ENCODE assay signal across 8 cellular contexts in the genomic region with DNA sequence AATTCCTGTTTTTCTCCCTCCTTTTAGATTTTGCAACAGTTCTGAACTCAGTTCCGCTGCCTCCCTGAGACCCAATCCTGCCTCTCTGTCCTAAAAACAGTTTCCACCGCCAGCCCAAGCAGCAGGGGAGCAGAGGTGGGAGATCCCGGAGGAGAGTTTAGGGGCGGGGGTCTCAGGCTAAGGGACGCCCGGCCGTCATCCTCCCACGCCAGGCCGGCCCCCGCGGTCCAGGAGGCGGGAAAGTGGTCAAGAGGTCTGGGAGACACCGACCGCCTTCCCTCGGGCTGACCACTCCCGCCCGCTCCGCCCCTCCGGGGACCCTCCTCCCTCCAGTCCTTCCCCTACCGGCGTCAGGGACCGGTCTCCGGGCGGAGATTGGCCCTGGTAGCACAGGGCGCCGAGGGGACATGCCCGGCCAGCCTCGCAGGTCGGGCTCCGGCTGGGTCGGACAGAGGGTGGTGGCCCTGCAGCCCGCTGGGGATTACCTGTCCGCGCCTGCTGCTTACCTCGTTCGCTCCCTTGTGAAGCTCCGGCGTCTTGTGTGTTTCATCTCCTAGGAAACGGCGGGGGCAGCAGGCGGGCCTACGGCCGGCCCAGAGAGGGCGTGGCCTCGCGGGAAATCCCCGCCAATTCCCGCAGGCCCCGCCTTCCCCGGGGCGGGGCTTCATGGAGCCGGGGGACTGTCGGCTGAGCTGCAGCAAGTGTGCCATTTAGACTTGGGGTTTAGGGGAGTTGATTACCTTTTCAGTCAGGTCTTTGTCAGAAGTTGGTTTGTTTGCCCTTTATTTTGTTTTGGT. TPM values are rescaled to one million over a fixed set of nuclear protein-coding genes. Genes with fewer than 3 reads are reported as not detected.
DNase-seq lines count a peak whose midpoint lies in the region; ATAC-seq and TF ChIP-seq lines count a peak whose summit lies in the region.

A gene with protein sequence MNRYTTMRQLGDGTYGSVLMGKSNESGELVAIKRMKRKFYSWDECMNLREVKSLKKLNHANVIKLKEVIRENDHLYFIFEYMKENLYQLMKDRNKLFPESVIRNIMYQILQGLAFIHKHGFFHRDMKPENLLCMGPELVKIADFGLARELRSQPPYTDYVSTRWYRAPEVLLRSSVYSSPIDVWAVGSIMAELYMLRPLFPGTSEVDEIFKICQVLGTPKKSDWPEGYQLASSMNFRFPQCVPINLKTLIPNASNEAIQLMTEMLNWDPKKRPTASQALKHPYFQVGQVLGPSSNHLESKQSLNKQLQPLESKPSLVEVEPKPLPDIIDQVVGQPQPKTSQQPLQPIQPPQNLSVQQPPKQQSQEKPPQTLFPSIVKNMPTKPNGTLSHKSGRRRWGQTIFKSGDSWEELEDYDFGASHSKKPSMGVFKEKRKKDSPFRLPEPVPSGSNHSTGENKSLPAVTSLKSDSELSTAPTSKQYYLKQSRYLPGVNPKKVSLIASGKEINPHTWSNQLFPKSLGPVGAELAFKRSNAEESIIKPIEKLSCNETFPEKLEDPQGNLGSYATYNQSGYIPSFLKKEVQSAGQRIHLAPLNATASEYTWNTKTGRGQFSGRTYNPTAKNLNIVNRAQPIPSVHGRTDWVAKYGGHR (minus strand): TSS at position 543 of the 797 bp plus-strand sequence. CDS start 7,891 bp downstream, outside the sequence.

- H3K27me3 Mint-ChIP-seq in CD14-positive monocyte (ENCODE audit: low read depth in 3 of 3), result peaks cover 46 to 64% (median 48%) of the 10 kb centered on the region in 3 donors
- peaks cover 40% of the 10 kb centered on the region for H3K27me3 Mint-ChIP-seq in activated CD4-positive, alpha-beta memory T cell treated with anti-CD3 and anti-CD28 coated beads for 36 hours

- ATAC-seq in GM19395 (IDR thresholded peaks at IDR 0.05; ENCODE audit: unreplicated experiment) (peak; percentile 80), HG03521 (IDR thresholded peaks at IDR 0.05; ENCODE audit: unreplicated experiment) (peak; percentile 75), lung (ENCODE audit: insufficient read depth, low FRiP score) (peak; percentile 97)

- POLR2A ChIA-PET in activated CD4-positive, alpha-beta memory T cell treated with anti-CD3 and anti-CD28 coated beads for 36 hours (lab: Charles Lee), result interaction anchor here (0.7 to 1.0 kb wide), 3 partner anchors 90 to 258 kb away, joined by 3 to 4 read pairs (median 4); a partner anchor contains a TSS

- intact Hi-C loops in CD14-positive monocyte (cut with micrococcal nuclease), result no loop called here
- intact Hi-C loops in activated CD4-positive, alpha-beta memory T cell treated with anti-CD3 and anti-CD28 coated beads for 36 hours (cut with micrococcal nuclease), result loop anchor here (1.0 to 5.0 kb wide), 12 partner anchors 49 to 1173 kb away; a partner anchor contains a TSS

- TF ChIP-seq CTCF in CD14-positive monocyte (IDR thresholded peaks at IDR 0.05) (no peak), lung (IDR thresholded peaks at IDR 0.05; ENCODE audit: control extremely low read depth, extremely low read depth) (no peak)

- H3K9me3 Mint-ChIP-seq in CD14-positive monocyte, result peaks cover 0 to 20% (median 6%) of the 10 kb centered on the region in 7 donors
- H3K9me3 Mint-ChIP-seq in activated CD4-positive, alpha-beta memory T cell treated with anti-CD3 and anti-CD28 coated beads for 36 hours, result peaks cover 8% of the 10 kb centered on the region

- H3K27ac ChIP-seq in ectodermal cell (ENCODE audit: insufficient read depth, low read depth, low read length, poor library complexity, severe bottlenecking) (peak within 1 kb of the TSS; percentile 98), lung (ENCODE audit: low read depth in 1 of 2, low read length in 1 of 2) (peak within 1 kb of the TSS in 1 of 2 donors; percentile 96)

- H3K9me3 ChIP-seq in ectodermal cell (ENCODE audit: control insufficient read depth, low read length) (no peaks in the 10 kb centered on the region), lung (ENCODE audit: control insufficient read depth in 2 of 2, insufficient read depth in 1 of 2, low read length in 1 of 2) (no peaks in the 10 kb centered on the region)

- WGBS in ectodermal cell, 2 experiments, result 0% methylated on average over 53 of the region's 53 CpGs
- WGBS in lung, 2 donors, result 0% methylated on average over 43 to 53 of the region's 53 CpGs

- peaks cover 11% of the 10 kb centered on the region for H3K4me1 ChIP-seq in ectodermal cell (ENCODE audit: control insufficient read depth, insufficient read depth, low read length)
- H3K4me1 ChIP-seq in lung (ENCODE audit: control insufficient read depth in 2 of 2, insufficient read depth in 2 of 2, low read length in 2 of 2), result peaks cover 2 to 3% of the 10 kb centered on the region in 2 donors

- peak within 1 kb of the TSS; percentile 71 for H3K4me3 ChIP-seq in ectodermal cell (ENCODE audit: insufficient read depth, low read depth, low read length)
- H3K4me3 ChIP-seq in lung, result peak within 1 kb of the TSS; percentile 76

- peak within 1 kb of the TSS; percentile 83 to 94 for H3K4me3 Mint-ChIP-seq in CD14-positive monocyte
- peak within 1 kb of the TSS; percentile 73 for H3K4me3 Mint-ChIP-seq in activated CD4-positive, alpha-beta memory T cell treated with anti-CD3 and anti-CD28 coated beads for 36 hours

- CTCF ChIA-PET in activated CD4-positive, alpha-beta memory T cell treated with anti-CD3 and anti-CD28 coated beads for 36 hours (lab: Charles Lee), result interaction anchor here (0.9 to 1.2 kb wide), 2 partner anchors 232 to 360 kb away, joined by 3 read pairs; no protein-coding TSS in a partner anchor

- H3K27ac Mint-ChIP-seq in CD14-positive monocyte, result peak within 1 kb of the TSS; percentile 92 to 98 (median 94)
- H3K27ac Mint-ChIP-seq in activated CD4-positive, alpha-beta memory T cell treated with anti-CD3 and anti-CD28 coated beads for 36 hours, result peak within 1 kb of the TSS; percentile 98

- H3K27me3 ChIP-seq in ectodermal cell (ENCODE audit: control insufficient read depth, insufficient read depth, low read length, poor library complexity, severe bottlenecking) (peaks cover 9% of the 10 kb centered on the region), lung (ENCODE audit: control insufficient read depth, insufficient read depth) (no peaks in the 10 kb centered on the region)

- H3K36me3 ChIP-seq in ectodermal cell (ENCODE audit: control insufficient read depth, insufficient read depth, low read length), result no peaks in the 10 kb centered on the region
- no peaks in the 10 kb centered on the region for H3K36me3 ChIP-seq in lung (ENCODE audit: control insufficient read depth in 2 of 2, insufficient read depth in 2 of 2, low read length in 2 of 2)

- H3K36me3 Mint-ChIP-seq in CD14-positive monocyte, result peaks cover 0 to 6% of the 10 kb centered on the region in 2 donors
- H3K36me3 Mint-ChIP-seq in activated CD4-positive, alpha-beta memory T cell treated with anti-CD3 and anti-CD28 coated beads for 36 hours, result peaks cover 7% of the 10 kb centered on the region

- peaks cover 20% of the 10 kb centered on the region for H3K4me1 Mint-ChIP-seq in CD14-positive monocyte
- H3K4me1 Mint-ChIP-seq in activated CD4-positive, alpha-beta memory T cell treated with anti-CD3 and anti-CD28 coated beads for 36 hours (ENCODE audit: low read depth), result peaks cover 31% of the 10 kb centered on the region

- DNase-seq in CD14-positive monocyte (ENCODE audit: low spot score), result peak; percentile 78
- DNase-seq in NCI-H748 (lab: John Stamatoyannopoulos, UW; ENCODE audit: unreplicated experiment), result peak; percentile 99
- DNase-seq in activated CD4-positive, alpha-beta memory T cell treated with anti-CD3 and anti-CD28 coated beads for 36 hours, result peak; percentile 91
- DNase-seq in lung (ENCODE audit: low spot score), result peak; percentile 89
- DNase-seq in stimulated activated CD4-positive, alpha-beta T cell treated with anti-CD3 and anti-CD28 coated beads, TNF-alpha, amount 100 ng/mL, for 1 hour (ENCODE audit: low read depth in 3 of 3, low spot score in 1 of 3), result peak; percentile 58 to 84 (median 70)

RNA-seq across cellular contexts. Expression of the gene that starts here (rescaled TPM):
- polyA plus RNA-seq in CD14-positive monocyte, result 1 to 10 TPM in 1 of 2 donors, under 1 TPM in 1; 0.76 to 1.4 TPM
- 1 to 10 TPM in 1 of 2 experiments, under 1 TPM in 1; 0.87 to 1.1 TPM for total RNA-seq in activated CD4-positive, alpha-beta memory T cell treated with anti-CD3 and anti-CD28 coated beads for 36 hours
- polyA plus RNA-seq in ectodermal cell (2013, experiment 1 of 4), result 2.2 TPM
- polyA plus RNA-seq in ectodermal cell (2013, experiment 2 of 4), result 3.8 TPM
- 2.2 TPM for polyA plus RNA-seq in ectodermal cell (2013, experiment 3 of 4)
- polyA plus RNA-seq in ectodermal cell (2013, experiment 4 of 4), result 2.8 TPM
- 1 to 10 TPM; 3.2 to 4.6 TPM for total RNA-seq in lung
- polyA plus RNA-seq in lung, result 1 to 10 TPM; 1.0 to 2.1 TPM
